Comparison of ENCODE assay signal across 8 cellular contexts in the genomic region with DNA sequence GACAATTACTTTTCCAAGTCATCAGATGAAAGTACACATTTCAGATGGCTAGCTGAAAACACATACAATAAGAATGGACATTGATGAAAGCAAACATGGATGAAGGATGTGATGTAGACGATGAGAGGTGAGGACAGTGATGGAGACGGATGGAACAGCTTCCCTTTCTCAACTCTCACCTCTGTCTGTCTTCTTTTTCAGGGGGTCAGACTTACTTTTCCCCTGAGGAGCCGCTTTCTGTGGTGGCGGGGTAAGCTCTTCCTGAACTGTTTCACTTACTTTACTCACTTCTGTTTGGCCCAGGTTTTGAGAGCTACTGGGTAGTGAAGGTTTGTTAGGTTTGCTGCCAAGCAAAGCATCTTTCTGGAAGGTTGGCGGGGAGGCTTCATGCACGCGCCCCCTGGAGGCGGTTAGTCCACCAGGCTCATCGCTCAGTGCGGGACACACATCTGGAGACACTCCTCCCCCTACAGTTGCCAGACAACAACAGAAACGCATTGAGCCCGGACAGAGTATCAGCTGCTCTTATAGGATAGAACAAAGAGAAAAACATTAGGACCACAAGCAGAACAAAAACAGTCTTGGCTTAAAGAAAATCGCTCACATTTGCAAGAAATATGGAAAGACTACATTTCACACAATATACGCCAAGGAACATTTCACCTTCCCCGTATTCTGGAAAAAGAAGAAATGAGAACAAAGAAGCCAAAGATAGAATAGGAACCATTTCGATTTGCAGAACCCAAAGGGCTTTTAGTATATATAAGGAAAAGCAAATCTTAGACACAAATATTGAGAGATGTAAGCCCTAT.
DNase-seq lines count a peak whose midpoint lies in the region; TF ChIP-seq lines count a peak whose summit lies in the region.

No MANE protein-coding gene starts in this region.

- no TSS peak for BruUV-seq in Caco-2 (replicated peaks; lab: Mats Ljungman, UMichigan)

- DNase-seq in Caco-2 = peak; percentile 85 to 87
- DNase-seq in GM20000 (ENCODE audit: low spot score) = peak; percentile 79
- peak; percentile 23 for DNase-seq in HS-5 (ENCODE audit: low read depth)
- DNase-seq in RPMI7951 (ENCODE audit: low read depth) = peak; percentile 73
- peak; percentile 70 for DNase-seq in activated T-helper 1 cell treated with anti-CD3 and anti-CD28 coated beads, Interleukin-12 subunit alpha, Interleukin-12 subunit beta, Interleukin-2, Interleukin-4 antibody, amounts not matched to agents 30 ng/mL and 10 ng/mL and 1 ng/mL, durations not matched to agents 14 hours and 24 hours and 36 hours (ENCODE audit: low spot score)
- peak; percentile 78 for DNase-seq in fibroblast of peridontal ligament (ENCODE audit: extremely low read depth)
- peak; percentile 95 for DNase-seq in neural progenitor cell (ENCODE audit: low spot score)
- DNase-seq in stomach = peak; percentile 82

- H4K20me1 ChIP-seq in neural progenitor cell (ENCODE audit: low read depth) = no peaks in the 10 kb centered on the region

- H3K4me1 Mint-ChIP-seq in Caco-2 (ENCODE audit: low read depth, unreplicated experiment) (peaks cover 7% of the 10 kb centered on the region), neural progenitor cell (peaks cover 5% of the 10 kb centered on the region)
- peaks cover 10% of the 10 kb centered on the region for H3K4me1 Mint-ChIP-seq in activated T-helper 1 cell treated with anti-CD3 and anti-CD28 coated beads, Interleukin-12 subunit alpha, Interleukin-12 subunit beta, Interleukin-2, Interleukin-4 antibody, amounts not matched to agents 30 ng/mL and 10 ng/mL and 1 ng/mL, durations not matched to agents 14 hours and 24 hours and 36 hours (ENCODE audit: low read depth)

- H3K4me3 Mint-ChIP-seq in Caco-2 (ENCODE audit: unreplicated experiment) = no peak overlapping the region
- H3K4me3 Mint-ChIP-seq in activated T-helper 1 cell treated with anti-CD3 and anti-CD28 coated beads, Interleukin-12 subunit alpha, Interleukin-12 subunit beta, Interleukin-2, Interleukin-4 antibody, amounts not matched to agents 30 ng/mL and 10 ng/mL and 1 ng/mL, durations not matched to agents 14 hours and 24 hours and 36 hours = no peak overlapping the region
- H3K4me3 Mint-ChIP-seq in neural progenitor cell = no peak overlapping the region

- H3K79me2 ChIP-seq in neural progenitor cell (ENCODE audit: low read depth) = no peaks in the 10 kb centered on the region

- H3K4me1 ChIP-seq in Caco-2 (no peaks in the 10 kb centered on the region), neural progenitor cell (no peaks in the 10 kb centered on the region), stomach (peaks cover 0 to 7% (median 4%) of the 10 kb centered on the region in 4 donors)

- H3K27me3 ChIP-seq in Caco-2 (replicated peaks; ENCODE audit: control insufficient read depth, insufficient read depth, low read length) (no peaks in the 10 kb centered on the region), neural progenitor cell (no peaks in the 10 kb centered on the region), stomach (no peaks in the 10 kb centered on the region)

- H3K36me3 Mint-ChIP-seq in Caco-2 (ENCODE audit: insufficient read depth, unreplicated experiment) (no peaks in the 10 kb centered on the region), neural progenitor cell (no peaks in the 10 kb centered on the region)
- peaks cover 4% of the 10 kb centered on the region for H3K36me3 Mint-ChIP-seq in activated T-helper 1 cell treated with anti-CD3 and anti-CD28 coated beads, Interleukin-12 subunit alpha, Interleukin-12 subunit beta, Interleukin-2, Interleukin-4 antibody, amounts not matched to agents 30 ng/mL and 10 ng/mL and 1 ng/mL, durations not matched to agents 14 hours and 24 hours and 36 hours (ENCODE audit: low read depth)

- intact Hi-C loops in Caco-2 (cut with micrococcal nuclease; ENCODE audit: unreplicated experiment) (loop anchor here (1.0 to 5.0 kb wide), 6 partner anchors 21 to 197 kb away; partner anchors contain the start of gene LPIN2), stomach (cut with DNase I; ENCODE audit: low total_unique reads) (no loop called here)
- intact Hi-C loops in activated T-helper 1 cell treated with anti-CD3 and anti-CD28 coated beads, Interleukin-12 subunit alpha, Interleukin-12 subunit beta, Interleukin-2, Interleukin-4 antibody, amounts not matched to agents 30 ng/mL and 10 ng/mL and 1 ng/mL, durations not matched to agents 14 hours and 24 hours and 36 hours (cut with micrococcal nuclease) = loop anchor here (1.0 to 2.0 kb wide), 7 partner anchors 20 to 197 kb away; partner anchors contain the start of genes LPIN2 and MYL12A

- H3F3A ChIP-seq in neural progenitor cell (ENCODE audit: low read depth) = no peaks in the 10 kb centered on the region

- H3K27me3 Mint-ChIP-seq in Caco-2 (ENCODE audit: insufficient read depth, unreplicated experiment) = no peaks in the 10 kb centered on the region
- H3K27me3 Mint-ChIP-seq in activated T-helper 1 cell treated with anti-CD3 and anti-CD28 coated beads, Interleukin-12 subunit alpha, Interleukin-12 subunit beta, Interleukin-2, Interleukin-4 antibody, amounts not matched to agents 30 ng/mL and 10 ng/mL and 1 ng/mL, durations not matched to agents 14 hours and 24 hours and 36 hours (ENCODE audit: insufficient read depth) = peaks cover 3% of the 10 kb centered on the region
- no peaks in the 10 kb centered on the region for H3K27me3 Mint-ChIP-seq in neural progenitor cell (ENCODE audit: insufficient read depth, low read depth)

- H2AFZ ChIP-seq in neural progenitor cell (replicated peaks) = peak overlapping the region; percentile 71

- no peak overlapping the region for H3K9ac ChIP-seq in neural progenitor cell

- 24 to 30% (median 28%) methylated on average over 16 of the region's 16 CpGs for WGBS in stomach, 5 donors

- H3K27ac Mint-ChIP-seq in Caco-2 (ENCODE audit: unreplicated experiment) (no peak overlapping the region), neural progenitor cell (no peak overlapping the region)
- peak overlapping the region; percentile 27 for H3K27ac Mint-ChIP-seq in activated T-helper 1 cell treated with anti-CD3 and anti-CD28 coated beads, Interleukin-12 subunit alpha, Interleukin-12 subunit beta, Interleukin-2, Interleukin-4 antibody, amounts not matched to agents 30 ng/mL and 10 ng/mL and 1 ng/mL, durations not matched to agents 14 hours and 24 hours and 36 hours

- H3K4me3 ChIP-seq in Caco-2 (ENCODE audit: low read depth, low read length) (no peak overlapping the region), neural progenitor cell (no peak overlapping the region), stomach (no peak overlapping the region)

- H3K36me3 ChIP-seq in Caco-2 (ENCODE audit: control insufficient read depth, insufficient read depth, low read length) (no peaks in the 10 kb centered on the region), neural progenitor cell (no peaks in the 10 kb centered on the region), stomach (peaks cover 0 to 20% (median 2%) of the 10 kb centered on the region in 4 donors)

- TF ChIP-seq CTCF in Caco-2 (IDR thresholded peaks at IDR 0.05; ENCODE audit: insufficient read depth in 1 of 2, low read depth in 1 of 2, low read length in 1 of 2, severe bottlenecking in 1 of 2, unreplicated experiment in 1 of 2) = peak; percentile 85 to 98
- peak; percentile 91 for TF ChIP-seq CTCF in GM20000 (IDR thresholded peaks at IDR 0.05; ENCODE audit: extremely low read depth, missing control alignments)
- peak; percentile 96 for TF ChIP-seq CTCF in neural progenitor cell (IDR thresholded peaks at IDR 0.05)
- peak in 5 of 7 experiments; percentile 60 to 81 (median 74) for TF ChIP-seq CTCF in stomach (IDR thresholded peaks at IDR 0.05)

- H3K9me3 ChIP-seq in Caco-2 (no peaks in the 10 kb centered on the region), neural progenitor cell (ENCODE audit: low read depth) (no peaks in the 10 kb centered on the region), stomach (no peaks in the 10 kb centered on the region)

- H3K4me2 ChIP-seq in neural progenitor cell = peak overlapping the region; percentile 13

- no peak for TF ChIP-seq EP300 in stomach (IDR thresholded peaks at IDR 0.05)

- H3K9me3 Mint-ChIP-seq in Caco-2 (ENCODE audit: unreplicated experiment) (no peaks in the 10 kb centered on the region), neural progenitor cell (peaks cover 3% of the 10 kb centered on the region)
- H3K9me3 Mint-ChIP-seq in activated T-helper 1 cell treated with anti-CD3 and anti-CD28 coated beads, Interleukin-12 subunit alpha, Interleukin-12 subunit beta, Interleukin-2, Interleukin-4 antibody, amounts not matched to agents 30 ng/mL and 10 ng/mL and 1 ng/mL, durations not matched to agents 14 hours and 24 hours and 36 hours = no peaks in the 10 kb centered on the region

- TF ChIP-seq POLR2A in stomach (IDR thresholded peaks at IDR 0.05) = no peak

- POLR2A ChIA-PET in Caco-2 (lab: Charles Lee) = interaction anchor here (0.6 kb wide), 1 partner anchor 15 kb away, joined by 8 read pairs; no protein-coding TSS in a partner anchor

- CTCF ChIA-PET in Caco-2 (lab: Charles Lee) = interaction anchor here (0.6 to 1.9 kb wide), 12 partner anchors 9 to 181 kb away, joined by 3 to 11 read pairs (median 5); partner anchors contain the start of genes LPIN2 and MYL12A

- H3K27ac ChIP-seq in neural progenitor cell (no peak overlapping the region), stomach (no peak overlapping the region)

Comparison
In these comparisons a context has a peak if more than half of its experiments do, and no peak if none do; other contexts are left out.
1. DNase-seq: peak in every context shown above with its lines; median percentile 95 in neural progenitor cell; 86 in Caco-2; 82 in stomach; 79 in GM20000; 78 in fibroblast of peridontal ligament; 73 in RPMI7951; 70 in activated T-helper 1 cell treated with anti-CD3 and anti-CD28 coated beads, Interleukin-12 subunit alpha, Interleukin-12 subunit beta, Interleukin-2, Interleukin-4 antibody, amounts not matched to agents 30 ng/mL and 10 ng/mL and 1 ng/mL, durations not matched to agents 14 hours and 24 hours and 36 hours; 23 in HS-5.